In genomic region chr1:83959824-83960441, GRCh38 we compare ENCODE assay signal across 17 cellular contexts. TPM values are rescaled to one million over a fixed set of nuclear protein-coding genes. Genes with fewer than 3 reads are reported as not detected.
DNase-seq lines count a peak whose midpoint lies in the region; ATAC-seq, FAIRE-seq and TF ChIP-seq lines count a peak whose summit lies in the region.
"Had no signal": no experiment of that assay in that cellular context is flagged by ENCODE, and none has a peak within 500 bp of the region (broad histone marks: within the 10 kb centered on the region; RNA-seq: fewer than 3 reads in every experiment).

No MANE protein-coding gene starts in this region.

- no peaks in the 10 kb centered on the region for H3K27me3 ChIP-seq in HepG2 (ENCODE audit: control insufficient read depth in 1 of 2, insufficient read depth in 2 of 2, low read length in 2 of 2)
- H3K27me3 ChIP-seq in right lobe of liver: no peaks in the 10 kb centered on the region
- no peaks in the 10 kb centered on the region for H3K27me3 ChIP-seq in MM.1S (replicated peaks; ENCODE audit: insufficient read depth, low read length)
- H3K27me3 ChIP-seq in H9 (ENCODE audit: insufficient read depth, low read length): no peaks in the 10 kb centered on the region

- H3K4ac ChIP-seq in H9 (ENCODE audit: low read depth, low read length): no peak overlapping the region

- H4K91ac ChIP-seq in H9 (ENCODE audit: insufficient read length, low read depth, low read length): no peak overlapping the region

- H2AFZ ChIP-seq in HepG2 (ENCODE audit: low read length) (no peak overlapping the region), MM.1S (ENCODE audit: low read length) (no peak overlapping the region), H9 (ENCODE audit: low read length) (no peak overlapping the region)

- H3K79me2 ChIP-seq in HepG2 (ENCODE audit: insufficient read depth, low read length) (no peaks in the 10 kb centered on the region), MM.1S (ENCODE audit: low read length) (no peaks in the 10 kb centered on the region), H9 (ENCODE audit: insufficient read depth, low read length) (no peaks in the 10 kb centered on the region)

- H3K9me3 ChIP-seq in HepG2 (ENCODE audit: low read length) (no peaks in the 10 kb centered on the region), right lobe of liver (no peaks in the 10 kb centered on the region), MM.1S (replicated peaks; ENCODE audit: insufficient read depth, low read length) (no peaks in the 10 kb centered on the region), H9 (ENCODE audit: control insufficient read depth, low read depth, low read length) (no peaks in the 10 kb centered on the region)

- H3K4me3 ChIP-seq in HepG2 (replicated peaks in 1 of 3; ENCODE audit: insufficient read depth in 1 of 3, low read depth in 2 of 3, low read length in 3 of 3) (no peak overlapping the region), right lobe of liver (no peak overlapping the region), fibroblast of pulmonary artery (replicated peaks; ENCODE audit: low read depth, low read length) (no peak overlapping the region), MM.1S (ENCODE audit: low read length) (no peak overlapping the region)

- H3K23me2 ChIP-seq in H9 (ENCODE audit: insufficient read length, low read depth, low read length, poor library complexity, severe bottlenecking): no peaks in the 10 kb centered on the region

- H3K9me2 ChIP-seq in MM.1S (replicated peaks; ENCODE audit: insufficient read depth, low read length): no peaks in the 10 kb centered on the region

- no peaks in the 10 kb centered on the region for H3K27me3 Mint-ChIP-seq in H9 (ENCODE audit: low read depth)

- H2BK12ac ChIP-seq in H9 (ENCODE audit: insufficient read length, low read depth, low read length): no peak overlapping the region

- H3K18ac ChIP-seq in H9 (ENCODE audit: insufficient read length, low read depth, low read length): no peak overlapping the region

- POLR2A ChIA-PET in HepG2 (lab: Yijun Ruan, JAX): no interaction called here

- CTCF ChIA-PET in HepG2 (lab: Yijun Ruan, JAX; ENCODE audit: low intra/inter-chr PET ratio, low total read pairs): no interaction called here

- TF ChIP-seq RAD21 in HepG2 (CRISPR knock-in tag; IDR thresholded peaks at IDR 0.05): no peak

- in situ Hi-C loops in HepG2 (cut with HindIII; ENCODE audit: extremely low pct_ligation_motif_present, low pct_unique_long_range_greater_than_20kb): no loop called here

- H3K9me3 Mint-ChIP-seq in H9: no peaks in the 10 kb centered on the region
- H3K9me3 Mint-ChIP-seq: activated CD4-positive, alpha-beta T cell treated with anti-CD3 and anti-CD28 coated beads, Interleukin-2, amount 10 ng/mL, durations not matched to agents 7 days and 5 days; activated naive CD4-positive, alpha-beta T cell treated with anti-CD3 and anti-CD28 coated beads, Interleukin-2, amount 50 U/mL, for 72 hours; naive thymus-derived CD8-positive, alpha-beta T cell had no signal

- no peak overlapping the region for H2BK120ac ChIP-seq in H9 (ENCODE audit: low read depth, low read length, poor library complexity, severe bottlenecking)

- H2BK5ac ChIP-seq in H9 (ENCODE audit: insufficient read length, low read length): no peak overlapping the region

- H2AK5ac ChIP-seq in H9 (ENCODE audit: insufficient read length, low read length): no peak overlapping the region

- no peaks in the 10 kb centered on the region for H3K79me1 ChIP-seq in H9 (ENCODE audit: insufficient read depth, low read depth, low read length, poor library complexity, severe bottlenecking)

- H3K9ac ChIP-seq in HepG2 (ENCODE audit: insufficient read depth, low read depth, low read length) (no peak overlapping the region), MM.1S (ENCODE audit: low read length) (no peak overlapping the region), H9 (ENCODE audit: extremely low read depth, insufficient read length, low read length) (no peak overlapping the region)

- no peak for TF ChIP-seq EP300 in HepG2 (IDR thresholded peaks at IDR 0.05; ENCODE audit: low read depth in 2 of 2, low read length in 2 of 2)
- TF ChIP-seq EP300 in HepG2 (CRISPR knock-in tag; IDR thresholded peaks at IDR 0.05; ENCODE audit: borderline replicate concordance): no peak

- ATAC-seq in HepG2: no peak
- no peak for ATAC-seq in right lobe of liver
- ATAC-seq: activated naive CD4-positive, alpha-beta T cell treated with anti-CD3 and anti-CD28 coated beads, Interleukin-2, amount 50 U/mL, for 72 hours; esophagus mucosa; left ventricle myocardium superior; naive thymus-derived CD8-positive, alpha-beta T cell had no signal

- 0% methylated on average over 1 of the region's 1 CpG for WGBS in HepG2 (ENCODE audit: low lambda C conversion rate)
- WGBS in right lobe of liver (ENCODE audit: insufficient coverage, low coverage, low lambda C conversion rate, missing lambda C conversion rate): 88% methylated on average over 1 of the region's 1 CpG
- no CpG with 5 or more reads among the region's 1 CpG for WGBS in H9 (ENCODE audit: extremely low coverage, insufficient read length, low lambda C conversion rate)

- H4K5ac ChIP-seq in H9 (ENCODE audit: insufficient read length, low read depth, low read length): no peak overlapping the region

- no peak overlapping the region for H3K4me3 Mint-ChIP-seq in H9
- H3K4me3 Mint-ChIP-seq: activated CD4-positive, alpha-beta T cell treated with anti-CD3 and anti-CD28 coated beads, Interleukin-2, amount 10 ng/mL, durations not matched to agents 7 days and 5 days; naive thymus-derived CD8-positive, alpha-beta T cell had no signal

- H3K27ac ChIP-seq in HepG2 (ENCODE audit: extremely low read length, insufficient read depth, low read length) (no peak overlapping the region), right lobe of liver (no peak overlapping the region), MM.1S (ENCODE audit: low read length) (no peak overlapping the region), H9 (ENCODE audit: insufficient read length, low read depth, low read length) (no peak overlapping the region)

- DNase-seq in HepG2 (ENCODE audit: low spot score) (no peak), right lobe of liver (no peak), amniotic epithelial cell (ENCODE audit: low read depth) (peak; percentile 98), fibroblast of pulmonary artery (ENCODE audit: low read depth) (peak; percentile 48), MM.1S (no peak), cardiac septum (ENCODE audit: low spot score) (no peak), H9 (no peak), 8988T (no peak)
- DNase-seq: activated CD4-positive, alpha-beta T cell treated with anti-CD3 and anti-CD28 coated beads, Interleukin-2, amount 10 ng/mL, durations not matched to agents 7 days and 5 days; left ventricle myocardium superior; naive thymus-derived CD8-positive, alpha-beta T cell; NCI-H1105; SHP77; T-helper 9 cell had no signal

- no peak overlapping the region for H3K23ac ChIP-seq in H9 (ENCODE audit: insufficient read length, low read depth, low read length)

- no peaks in the 10 kb centered on the region for H4K20me1 ChIP-seq in HepG2 (ENCODE audit: insufficient read depth, low read length)
- no peaks in the 10 kb centered on the region for H4K20me1 ChIP-seq in MM.1S (ENCODE audit: insufficient read depth, low read length)
- H4K20me1 ChIP-seq in H9 (ENCODE audit: control insufficient read depth, insufficient read depth, insufficient read length): no peaks in the 10 kb centered on the region

- H3T11ph ChIP-seq in H9 (ENCODE audit: low read length): no peak overlapping the region

- H2BK20ac ChIP-seq in H9 (ENCODE audit: low read depth, low read length, poor library complexity, severe bottlenecking): no peak overlapping the region

- H3K4me1 ChIP-seq in HepG2 (ENCODE audit: insufficient read depth, low read length): no peaks in the 10 kb centered on the region
- no peaks in the 10 kb centered on the region for H3K4me1 ChIP-seq in right lobe of liver
- no peaks in the 10 kb centered on the region for H3K4me1 ChIP-seq in MM.1S (ENCODE audit: low read length)
- no peaks in the 10 kb centered on the region; the same call in 1 of the 2 replicates for H3K4me1 ChIP-seq in H9 (ENCODE audit: insufficient read depth, low read length)

- H2BK15ac ChIP-seq in H9 (ENCODE audit: low read depth, low read length): no peak overlapping the region

- H3K4me1 Mint-ChIP-seq in H9: peaks cover 0 to 5% of the 10 kb centered on the region in 2 experiments; a peak in 2 of 4 replicates
- H3K4me1 Mint-ChIP-seq: activated CD4-positive, alpha-beta T cell treated with anti-CD3 and anti-CD28 coated beads, Interleukin-2, amount 10 ng/mL, durations not matched to agents 7 days and 5 days; naive thymus-derived CD8-positive, alpha-beta T cell had no signal

- TF ChIP-seq POLR2A in HepG2 (IDR thresholded peaks at IDR 0.05; ENCODE audit: insufficient read depth in 1 of 2, low read depth in 2 of 2, low read length in 2 of 2) (no peak), right lobe of liver (IDR thresholded peaks at IDR 0.05) (no peak)

- H3K27ac Mint-ChIP-seq in H9: no peak overlapping the region
- H3K27ac Mint-ChIP-seq: activated CD4-positive, alpha-beta T cell treated with anti-CD3 and anti-CD28 coated beads, Interleukin-2, amount 10 ng/mL, durations not matched to agents 7 days and 5 days; activated naive CD4-positive, alpha-beta T cell treated with anti-CD3 and anti-CD28 coated beads, Interleukin-2, amount 50 U/mL, for 72 hours; naive thymus-derived CD8-positive, alpha-beta T cell had no signal

- intact Hi-C loops in HepG2 (cut with micrococcal nuclease; ENCODE audit: unreplicated experiment): no loop called here
- intact Hi-C loops in right lobe of liver (cut with DNase I): no loop called here
- intact Hi-C loops in cardiac septum (cut with DNase I): no loop called here

- BruUV-seq in HepG2 (replicated peaks; lab: Mats Ljungman, UMichigan): no TSS peak

- no peaks in the 10 kb centered on the region for H3K36me3 ChIP-seq in HepG2 (replicated peaks in 1 of 2; ENCODE audit: control insufficient read depth in 1 of 2, insufficient read depth in 2 of 2, low read length in 2 of 2)
- no peaks in the 10 kb centered on the region for H3K36me3 ChIP-seq in right lobe of liver
- H3K36me3 ChIP-seq in MM.1S (replicated peaks; ENCODE audit: insufficient read depth, low read length): no peaks in the 10 kb centered on the region

- TF ChIP-seq CTCF in HepG2 (CRISPR knock-in tag; IDR thresholded peaks at IDR 0.05): no peak
- TF ChIP-seq CTCF in right lobe of liver (IDR thresholded peaks at IDR 0.05): no peak
- no peak for TF ChIP-seq CTCF in fibroblast of pulmonary artery (IDR thresholded peaks at IDR 0.05; ENCODE audit: low read length, missing control alignments)
- no peak for TF ChIP-seq CTCF in MM.1S (IDR thresholded peaks at IDR 0.05; ENCODE audit: low read length)
- TF ChIP-seq CTCF in H9 (conservative IDR thresholded peaks at IDR 0.05): no peak

- no peak overlapping the region for H3K56ac ChIP-seq in H9 (ENCODE audit: insufficient read length, low read depth, low read length)

- no peak overlapping the region for H3K14ac ChIP-seq in H9 (ENCODE audit: insufficient read depth, low read length)

- no peaks in the 10 kb centered on the region for H3K36me3 Mint-ChIP-seq in H9 (ENCODE audit: insufficient read depth in 1 of 3, low read depth in 3 of 3)
- H3K36me3 Mint-ChIP-seq: activated naive CD4-positive, alpha-beta T cell treated with anti-CD3 and anti-CD28 coated beads, Interleukin-2, amount 50 U/mL, for 72 hours; naive thymus-derived CD8-positive, alpha-beta T cell had no signal

- no peaks in the 10 kb centered on the region for H3F3A ChIP-seq in MM.1S (ENCODE audit: insufficient read depth, low read length)

- no peak overlapping the region for H4K8ac ChIP-seq in H9 (replicated peaks; ENCODE audit: insufficient read length, low read depth, low read length)

- no peak for FAIRE-seq in HepG2 (lab: Jason Lieb, UNC)
- FAIRE-seq: colon had no signal

- H3K4me2 ChIP-seq in HepG2 (ENCODE audit: low read depth, low read length) (no peak overlapping the region), MM.1S (ENCODE audit: low read depth, low read length) (no peak overlapping the region), H9 (ENCODE audit: insufficient read depth, insufficient read length, low read length) (no peak overlapping the region)

RNA-seq across cellular contexts. Expression of gene TTLL7, which starts 39.0 kb away (rescaled TPM):
- 0.22 and 0.38 TPM in 2 replicates for total RNA-seq in HepG2 (2016; rRNA removed; fragmentation: Illumina TruSeq; extraction: Trizol)
- 0.30 and 0.71 TPM in 2 replicates for total RNA-seq in HepG2 (2016; cell fraction: cytosol; rRNA removed; fragmentation: Illumina TruSeq; extraction: Trizol; ENCODE audit: low read depth)
- 0.24 and 0.46 TPM in 2 replicates for total RNA-seq in HepG2 (2016; cell fraction: insoluble cytoplasmic fraction; rRNA removed; fragmentation: Illumina TruSeq; extraction: Trizol)
- 0.21 and 0.37 TPM in 2 replicates for total RNA-seq in HepG2 (2016; cell fraction: membrane; rRNA removed; fragmentation: Illumina TruSeq; extraction: Trizol)
- total RNA-seq in HepG2 (2016; cell fraction: nucleus; rRNA removed; fragmentation: Illumina TruSeq; extraction: Trizol): 0.25 and 0.47 TPM in 2 replicates
- polyA plus RNA-seq in HepG2 (2011; rRNA removed): 0.07 and 0.13 TPM in 2 replicates
- 0.04 and 0.10 TPM in 2 replicates for polyA plus RNA-seq in HepG2 (2011; cell fraction: cytosol; rRNA removed)
- polyA plus RNA-seq in HepG2 (2011; cell fraction: nucleus; rRNA removed): 0.08 and 0.19 TPM in 2 replicates
- 0.20 TPM in 1 of 2 replicates, not detected in the other for polyA plus RNA-seq in HepG2 (2012)
- polyA plus RNA-seq in HepG2 (2016; cell fraction: cytosol; fragmentation: Illumina TruSeq; extraction: Trizol; ENCODE audit: low read depth): not detected in 2 replicates
- polyA plus RNA-seq in HepG2 (2016; cell fraction: insoluble cytoplasmic fraction; fragmentation: Illumina TruSeq; extraction: Trizol; ENCODE audit: low read depth): 0.29 and 0.39 TPM in 2 replicates
- polyA plus RNA-seq in HepG2 (2016; cell fraction: membrane; fragmentation: Illumina TruSeq; extraction: Trizol; ENCODE audit: low read depth): 0.14 TPM in 1 of 2 replicates, not detected in the other
- 0.44 and 0.72 TPM in 2 replicates for polyA plus RNA-seq in HepG2 (2016; cell fraction: nucleus; fragmentation: Illumina TruSeq; extraction: Trizol; ENCODE audit: insufficient read depth, low read depth)
- polyA minus RNA-seq in HepG2 (2011; rRNA and poly(A)+ RNA removed; ENCODE audit: low replicate concordance): 0.35 TPM in 1 of 2 replicates, not detected in the other
- not detected in 2 replicates for polyA minus RNA-seq in HepG2 (2011; cell fraction: cytosol; rRNA and poly(A)+ RNA removed)
- not detected in 2 replicates for polyA minus RNA-seq in HepG2 (2011; cell fraction: nucleus; rRNA and poly(A)+ RNA removed)
- 1 to 10 TPM in 5 of 6 experiments, under 1 TPM in 1; 0.92 to 7.2 (median 3.9) TPM for total RNA-seq in right lobe of liver
- 24.8 TPM for total RNA-seq in cardiac septum
- 3.4 and 6.6 TPM in 2 replicates for total RNA-seq in H9 (2021)
- total RNA-seq: naive thymus-derived CD8-positive, alpha-beta T cell had no signal

Comparison
In these comparisons a context has a peak if more than half of its experiments do, and no peak if none do; other contexts are left out.
1. DNase-seq: peak in amniotic epithelial cell (single experiment) and fibroblast of pulmonary artery (single experiment); none in HepG2 (single experiment), right lobe of liver (0 of 3), MM.1S (single experiment), cardiac septum (single experiment), H9 (single experiment) and 8988T (single experiment).